In the genomic region with DNA sequence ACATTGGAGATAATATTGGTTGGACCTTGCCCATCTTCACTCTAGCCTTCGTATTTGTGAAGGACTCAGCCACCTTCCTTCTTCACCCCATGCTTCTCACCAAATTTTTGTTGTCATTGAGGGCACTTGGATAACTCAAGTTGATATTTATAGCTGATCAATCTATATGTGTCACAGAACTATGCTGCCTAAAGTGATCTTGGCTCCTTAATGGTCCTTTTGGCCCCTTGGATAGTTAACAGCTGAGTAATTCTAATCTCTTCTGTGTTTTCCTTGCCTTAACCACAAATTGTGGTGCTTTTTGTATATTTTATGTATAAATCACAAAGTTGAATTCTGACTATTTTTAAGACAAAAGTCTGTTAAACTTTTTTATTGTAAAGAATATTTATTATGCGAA, we compare ENCODE assay signal across 17 cellular contexts. TPM values are rescaled to one million over a fixed set of nuclear protein-coding genes. Genes with fewer than 3 reads are reported as not detected.
A peak's percentile ranks its signal among the peaks of the same experiment; 100 is the strongest.
DNase-seq lines count a peak whose midpoint lies in the region; ATAC-seq and TF ChIP-seq lines count a peak whose summit lies in the region.
"Had no signal": no experiment of that assay in that cellular context is flagged by ENCODE, and none has a peak within 500 bp of the region (broad histone marks: within the 10 kb centered on the region; RNA-seq: fewer than 3 reads in every experiment).

No MANE protein-coding gene starts in this region.

- H3K27ac ChIP-seq in right cardiac atrium (ENCODE audit: low read length) (no peak overlapping the region), stomach (peak overlapping the region in 2 of 5 donors; percentile 29 to 96)
- no peak overlapping the region for H3K27ac ChIP-seq in naive thymus-derived CD4-positive, alpha-beta T cell (ENCODE audit: low read depth, low read length)

- TF ChIP-seq POLR2A in stomach (IDR thresholded peaks at IDR 0.05) = no peak

- H3K4me3 Mint-ChIP-seq in activated naive CD4-positive, alpha-beta T cell treated with anti-CD3 and anti-CD28 coated beads, Interleukin-2, amount 50 U/mL, for 24 hours = peak overlapping the region; percentile 8
- no peak overlapping the region for H3K4me3 Mint-ChIP-seq in activated naive CD4-positive, alpha-beta T cell treated with anti-CD3 and anti-CD28 coated beads for 36 hours
- peak overlapping the region; percentile 55 for H3K4me3 Mint-ChIP-seq in activated CD8-positive, alpha-beta T cell treated with anti-CD3 and anti-CD28 coated beads, Interleukin-2, amount 10 ng/mL, durations not matched to agents 7 days and 5 days
- peak overlapping the region in 1 of 10 donors; percentile 64 for H3K4me3 Mint-ChIP-seq in naive thymus-derived CD4-positive, alpha-beta T cell
- H3K4me3 Mint-ChIP-seq: CD8-positive, alpha-beta T cell had no signal

- 68% methylated on average over 2 of the region's 2 CpGs for WGBS in right cardiac atrium
- WGBS in stomach, 5 donors = 53 to 77% (median 66%) methylated on average over 2 of the region's 2 CpGs

- H3K27ac Mint-ChIP-seq in activated naive CD4-positive, alpha-beta T cell treated with anti-CD3 and anti-CD28 coated beads, Interleukin-2, amount 50 U/mL, for 24 hours = no peak overlapping the region
- no peak overlapping the region for H3K27ac Mint-ChIP-seq in activated naive CD4-positive, alpha-beta T cell treated with anti-CD3 and anti-CD28 coated beads for 36 hours
- H3K27ac Mint-ChIP-seq in activated CD8-positive, alpha-beta T cell treated with anti-CD3 and anti-CD28 coated beads, Interleukin-2, amount 10 ng/mL, durations not matched to agents 7 days and 5 days = peak overlapping the region; percentile 27
- peak overlapping the region in 1 of 9 donors; percentile 60 for H3K27ac Mint-ChIP-seq in naive thymus-derived CD4-positive, alpha-beta T cell
- H3K27ac Mint-ChIP-seq: CD8-positive, alpha-beta T cell had no signal

- CTCF ChIA-PET in activated naive CD4-positive, alpha-beta T cell treated with anti-CD3 and anti-CD28 coated beads for 36 hours (lab: Charles Lee) = interaction anchor here (0.6 kb wide), 1 partner anchor 26 kb away, joined by 9 read pairs; no protein-coding TSS in a partner anchor
- CTCF ChIA-PET in activated CD8-positive, alpha-beta T cell treated with anti-CD3 and anti-CD28 coated beads, Interleukin-2, amount 10 ng/mL, durations not matched to agents 7 days and 5 days (lab: Charles Lee) = interaction anchor here (1.2 to 1.3 kb wide), 2 partner anchors 17 to 161 kb away, joined by 4 read pairs; no protein-coding TSS in a partner anchor
- CTCF ChIA-PET in naive thymus-derived CD4-positive, alpha-beta T cell (lab: Charles Lee) = no interaction called here

- no peaks in the 10 kb centered on the region for H3K9me3 Mint-ChIP-seq in activated naive CD4-positive, alpha-beta T cell treated with anti-CD3 and anti-CD28 coated beads, Interleukin-2, amount 50 U/mL, for 24 hours
- H3K9me3 Mint-ChIP-seq in activated naive CD4-positive, alpha-beta T cell treated with anti-CD3 and anti-CD28 coated beads for 36 hours = no peaks in the 10 kb centered on the region
- no peaks in the 10 kb centered on the region for H3K9me3 Mint-ChIP-seq in activated CD8-positive, alpha-beta T cell treated with anti-CD3 and anti-CD28 coated beads, Interleukin-2, amount 10 ng/mL, durations not matched to agents 7 days and 5 days (ENCODE audit: insufficient read depth)
- H3K9me3 Mint-ChIP-seq in naive thymus-derived CD4-positive, alpha-beta T cell = no peaks in the 10 kb centered on the region
- H3K9me3 Mint-ChIP-seq: CD8-positive, alpha-beta T cell had no signal

- H3K4me1 Mint-ChIP-seq in activated naive CD4-positive, alpha-beta T cell treated with anti-CD3 and anti-CD28 coated beads, Interleukin-2, amount 50 U/mL, for 24 hours = peaks cover 11% of the 10 kb centered on the region
- H3K4me1 Mint-ChIP-seq in activated naive CD4-positive, alpha-beta T cell treated with anti-CD3 and anti-CD28 coated beads for 36 hours (ENCODE audit: low read depth) = peaks cover 35% of the 10 kb centered on the region
- H3K4me1 Mint-ChIP-seq in activated CD8-positive, alpha-beta T cell treated with anti-CD3 and anti-CD28 coated beads, Interleukin-2, amount 10 ng/mL, durations not matched to agents 7 days and 5 days (ENCODE audit: low read depth) = peaks cover 63% of the 10 kb centered on the region
- peaks cover 10 to 56% (median 13%) of the 10 kb centered on the region in 7 donors for H3K4me1 Mint-ChIP-seq in naive thymus-derived CD4-positive, alpha-beta T cell

- H3K36me3 Mint-ChIP-seq in activated naive CD4-positive, alpha-beta T cell treated with anti-CD3 and anti-CD28 coated beads, Interleukin-2, amount 50 U/mL, for 24 hours = peaks cover 13% of the 10 kb centered on the region
- peaks cover 30% of the 10 kb centered on the region for H3K36me3 Mint-ChIP-seq in activated naive CD4-positive, alpha-beta T cell treated with anti-CD3 and anti-CD28 coated beads for 36 hours (ENCODE audit: low read depth)
- H3K36me3 Mint-ChIP-seq in activated CD8-positive, alpha-beta T cell treated with anti-CD3 and anti-CD28 coated beads, Interleukin-2, amount 10 ng/mL, durations not matched to agents 7 days and 5 days (ENCODE audit: low read depth) = peaks cover 77% of the 10 kb centered on the region
- H3K36me3 Mint-ChIP-seq in naive thymus-derived CD4-positive, alpha-beta T cell = peaks cover 0 to 30% (median 0%) of the 10 kb centered on the region in 5 donors

- no peak for ATAC-seq in activated CD8-positive, alpha-beta T cell treated with anti-CD3 and anti-CD28 coated beads, Interleukin-2, amount 10 ng/mL, durations not matched to agents 7 days and 5 days
- no peak for ATAC-seq in right cardiac atrium
- no peak for ATAC-seq in naive thymus-derived CD4-positive, alpha-beta T cell
- ATAC-seq: CD8-positive, alpha-beta T cell; gastroesophageal sphincter had no signal

- peaks cover 1% of the 10 kb centered on the region for H3K4me1 ChIP-seq in right cardiac atrium (ENCODE audit: control insufficient read depth, insufficient read depth, low read length)
- H3K4me1 ChIP-seq in stomach = peaks cover 3 to 83% (median 50%) of the 10 kb centered on the region in 4 donors
- H3K4me1 ChIP-seq in naive thymus-derived CD4-positive, alpha-beta T cell (ENCODE audit: control insufficient read depth in 2 of 2, insufficient read depth in 2 of 2, low read length in 2 of 2) = peaks cover 0 to 17% of the 10 kb centered on the region in 2 donors

- H3K27me3 Mint-ChIP-seq in activated naive CD4-positive, alpha-beta T cell treated with anti-CD3 and anti-CD28 coated beads, Interleukin-2, amount 50 U/mL, for 24 hours = peaks cover 20% of the 10 kb centered on the region
- peaks cover 13% of the 10 kb centered on the region for H3K27me3 Mint-ChIP-seq in activated naive CD4-positive, alpha-beta T cell treated with anti-CD3 and anti-CD28 coated beads for 36 hours (ENCODE audit: low read depth)
- H3K27me3 Mint-ChIP-seq in activated CD8-positive, alpha-beta T cell treated with anti-CD3 and anti-CD28 coated beads, Interleukin-2, amount 10 ng/mL, durations not matched to agents 7 days and 5 days (ENCODE audit: low read depth) = no peaks in the 10 kb centered on the region
- H3K27me3 Mint-ChIP-seq in naive thymus-derived CD4-positive, alpha-beta T cell = peaks cover 3 to 41% (median 19%) of the 10 kb centered on the region in 5 donors

- POLR2A ChIA-PET in activated CD8-positive, alpha-beta T cell treated with anti-CD3 and anti-CD28 coated beads, Interleukin-2, amount 10 ng/mL, durations not matched to agents 7 days and 5 days (lab: Charles Lee) = interaction anchor here (1.1 to 1.5 kb wide), 2 partner anchors 10 to 197 kb away, joined by 4 read pairs; no protein-coding TSS in a partner anchor
- POLR2A ChIA-PET in naive thymus-derived CD4-positive, alpha-beta T cell (lab: Charles Lee) = no interaction called here

- H3K9me3 ChIP-seq in right cardiac atrium (ENCODE audit: control insufficient read depth, low read length) (no peaks in the 10 kb centered on the region), stomach (no peaks in the 10 kb centered on the region)
- H3K9me3 ChIP-seq in naive thymus-derived CD4-positive, alpha-beta T cell (ENCODE audit: control insufficient read depth in 2 of 3, low read length in 3 of 3) = no peaks in the 10 kb centered on the region
- H3K9me3 ChIP-seq: gastroesophageal sphincter had no signal

- peaks cover 5 to 27% (median 17%) of the 10 kb centered on the region in 4 donors for H3K36me3 ChIP-seq in stomach
- no peaks in the 10 kb centered on the region for H3K36me3 ChIP-seq in naive thymus-derived CD4-positive, alpha-beta T cell (ENCODE audit: control insufficient read depth in 2 of 3, insufficient read depth in 3 of 3, low read length in 3 of 3)

- H3K4me3 ChIP-seq in right cardiac atrium (ENCODE audit: low read length) (peak overlapping the region; percentile 63), stomach (peak overlapping the region; percentile 1 to 73 (median 34))
- H3K4me3 ChIP-seq in naive thymus-derived CD4-positive, alpha-beta T cell (ENCODE audit: low read length) = no peak overlapping the region

- no peak for TF ChIP-seq EP300 in stomach (IDR thresholded peaks at IDR 0.05)

- DNase-seq in activated naive CD4-positive, alpha-beta T cell treated with anti-CD3 and anti-CD28 coated beads for 36 hours = no peak
- no peak for DNase-seq in activated CD8-positive, alpha-beta T cell treated with anti-CD3 and anti-CD28 coated beads, Interleukin-2, amount 10 ng/mL, durations not matched to agents 7 days and 5 days
- DNase-seq in right cardiac atrium = no peak
- no peak for DNase-seq in stomach
- DNase-seq in OCI-M1 (lab: John Stamatoyannopoulos, UW) = no peak
- no peak for DNase-seq in naive thymus-derived CD4-positive, alpha-beta T cell
- DNase-seq in NCI-H2029 treated with DMSO at 0.1 percent for 48 hours (lab: John Stamatoyannopoulos, UW) = no peak
- DNase-seq: ACHN; CD8-positive, alpha-beta T cell; effector CD8-positive, alpha-beta T cell; Karpas-422; NCI-H1436 treated with DMSO at 0.1 percent for 48 hours; NCI-H446 treated with DMSO at 0.1 percent for 48 hours; stimulated activated CD4-positive, alpha-beta T cell treated with anti-CD3 and anti-CD28 coated beads, Interleukin-2, amount 100 ng/mL, for 24 hours; stimulated activated CD8-positive, alpha-beta memory T cell treated with anti-CD3 and anti-CD28 coated beads, Interleukin-4, amount 100 ng/mL, for 48 hours had no signal

- intact Hi-C loops in activated naive CD4-positive, alpha-beta T cell treated with anti-CD3 and anti-CD28 coated beads for 36 hours (cut with micrococcal nuclease) = no loop called here
- intact Hi-C loops in right cardiac atrium (cut with DNase I) (loop anchor here in 2 of 4 donors (10.0 kb wide), 3 partner anchors 92 to 252 kb away; no protein-coding TSS in a partner anchor), stomach (cut with DNase I; ENCODE audit: low total_unique reads) (no loop called here)
- intact Hi-C loops in naive thymus-derived CD4-positive, alpha-beta T cell (cut with micrococcal nuclease) = no loop called here

- no peak for TF ChIP-seq CTCF in stomach (IDR thresholded peaks at IDR 0.05)

- H3K27me3 ChIP-seq in right cardiac atrium (ENCODE audit: control insufficient read depth, insufficient read depth) = no peaks in the 10 kb centered on the region
- H3K27me3 ChIP-seq in stomach = no peaks in the 10 kb centered on the region
- peaks cover 0 to 3% of the 10 kb centered on the region in 2 donors for H3K27me3 ChIP-seq in naive thymus-derived CD4-positive, alpha-beta T cell (ENCODE audit: control insufficient read depth in 2 of 2, insufficient read depth in 2 of 2, low read length in 2 of 2)
- H3K27me3 ChIP-seq: gastroesophageal sphincter had no signal

RNA-seq across cellular contexts. Expression of a gene that starts 6.6 kb away (rescaled TPM):
- total RNA-seq in activated naive CD4-positive, alpha-beta T cell treated with anti-CD3 and anti-CD28 coated beads for 36 hours = 10 to 100 TPM; 16.9 to 20.3 TPM
- 10 to 100 TPM; 50.7 to 53.2 TPM for total RNA-seq in activated CD8-positive, alpha-beta T cell treated with anti-CD3 and anti-CD28 coated beads, Interleukin-2, amount 10 ng/mL, durations not matched to agents 7 days and 5 days
- 10 to 100 TPM; 26.3 to 60.4 (median 50.0) TPM for total RNA-seq in right cardiac atrium
- 21.3 TPM for polyA plus RNA-seq in right cardiac atrium
- total RNA-seq in stomach = 10 to 100 TPM; 21.4 to 85.2 (median 55.4) TPM
- polyA plus RNA-seq in stomach = 10 to 100 TPM; 15.7 to 48.3 (median 21.2) TPM
- 10 to 100 TPM in 2 of 5 experiments, 1 to 10 TPM in 3; 2.5 to 20.5 (median 6.2) TPM for total RNA-seq in naive thymus-derived CD4-positive, alpha-beta T cell
- 1 to 10 TPM; 1.6 to 4.3 TPM for polyA plus RNA-seq in naive thymus-derived CD4-positive, alpha-beta T cell
